In genomic region chr7:133904766-133905165, GRCh38 we compare ENCODE assay signal across 26 cellular contexts.
"Had no signal": no experiment of that assay in that cellular context is flagged by ENCODE, and none has a peak within 500 bp of the region (broad histone marks: within the 10 kb centered on the region; RNA-seq: fewer than 3 reads in every experiment).

No MANE protein-coding gene starts in this region.

- H3K4me3 Mint-ChIP-seq: activated CD4-positive, alpha-beta memory T cell treated with anti-CD3 and anti-CD28 coated beads for 36 hours; activated CD4-positive, alpha-beta T cell treated with anti-CD3 and anti-CD28 coated beads, Interleukin-2, amount 10 ng/mL, durations not matched to agents 7 days and 5 days; activated naive CD8-positive, alpha-beta T cell treated with anti-CD3 and anti-CD28 coated beads for 36 hours; activated T-cell treated with anti-CD3 and anti-CD28 coated beads, Interleukin-2, amount 50 U/mL, for 4 hours; IgD-negative memory B cell; T-helper 17 cell had no signal

- H3K27me3 ChIP-seq: brain microvascular endothelial cell, cardiac muscle cell, SJSA1 had no signal

- H3K27ac Mint-ChIP-seq: activated CD4-positive, alpha-beta memory T cell treated with anti-CD3 and anti-CD28 coated beads for 36 hours; activated CD4-positive, alpha-beta T cell treated with anti-CD3 and anti-CD28 coated beads, Interleukin-2, amount 10 ng/mL, durations not matched to agents 7 days and 5 days; activated naive CD8-positive, alpha-beta T cell treated with anti-CD3 and anti-CD28 coated beads for 36 hours; IgD-negative memory B cell; T-helper 17 cell had no signal

- H3K4me1 Mint-ChIP-seq: activated CD4-positive, alpha-beta T cell treated with anti-CD3 and anti-CD28 coated beads, Interleukin-2, amount 10 ng/mL, durations not matched to agents 7 days and 5 days; activated naive CD8-positive, alpha-beta T cell treated with anti-CD3 and anti-CD28 coated beads for 36 hours; IgD-negative memory B cell; T-helper 17 cell had no signal

- ATAC-seq: activated T-cell treated with anti-CD3 and anti-CD28 coated beads, Interleukin-2, amount 50 U/mL, for 4 hours; PC-3; T-helper 17 cell had no signal

- H3K9me3 Mint-ChIP-seq: activated CD4-positive, alpha-beta memory T cell treated with anti-CD3 and anti-CD28 coated beads for 36 hours; activated naive CD8-positive, alpha-beta T cell treated with anti-CD3 and anti-CD28 coated beads for 36 hours; activated T-cell treated with anti-CD3 and anti-CD28 coated beads, Interleukin-2, amount 50 U/mL, for 4 hours; IgD-negative memory B cell had no signal

- H3K4me3 ChIP-seq: cardiac muscle cell, SJSA1 had no signal

- H3K36me3 ChIP-seq: brain microvascular endothelial cell, cardiac muscle cell, SJSA1 had no signal

- H3K9me3 ChIP-seq: SJSA1 had no signal

- H3K4me1 ChIP-seq: SJSA1 had no signal

- H3K27ac ChIP-seq: brain microvascular endothelial cell, cardiac muscle cell, SJSA1 had no signal

- H3K27me3 Mint-ChIP-seq: activated CD4-positive, alpha-beta memory T cell treated with anti-CD3 and anti-CD28 coated beads for 36 hours; activated CD4-positive, alpha-beta T cell treated with anti-CD3 and anti-CD28 coated beads, Interleukin-2, amount 10 ng/mL, durations not matched to agents 7 days and 5 days; activated naive CD8-positive, alpha-beta T cell treated with anti-CD3 and anti-CD28 coated beads for 36 hours; IgD-negative memory B cell; T-helper 17 cell had no signal

- DNase-seq: activated CD4-positive, alpha-beta memory T cell treated with anti-CD3 and anti-CD28 coated beads for 36 hours; activated CD4-positive, alpha-beta T cell treated with anti-CD3 and anti-CD28 coated beads, Interleukin-2, amount 10 ng/mL, durations not matched to agents 7 days and 5 days; activated CD4-positive, CD25-positive, alpha-beta regulatory T cell; activated CD8-positive, alpha-beta memory T cell treated with anti-CD3 and anti-CD28 coated beads for 24 hours; activated effector memory CD4-positive, alpha-beta T cell treated with anti-CD3 and anti-CD28 coated beads, Interleukin-2, amount 50 U/mL, for 16 hours; activated naive CD4-positive, alpha-beta T cell treated with Interleukin-2 at 50 U/mL for 16 hours; activated naive CD8-positive, alpha-beta T cell treated with anti-CD3 and anti-CD28 coated beads for 36 hours; activated T-cell treated with anti-CD3 and anti-CD28 coated beads, Interleukin-2, amount 50 U/mL, for 4 hours; brain microvascular endothelial cell; KG1; NCI-H1048; NCI-H1417 treated with DMSO at 0.1 percent for 48 hours; NCI-H1694 treated with DMSO at 0.1 percent for 48 hours; NCI-H2171; NCI-H2227 treated with DMSO at 0.1 percent for 48 hours; NCI-H446 treated with DMSO at 0.1 percent for 48 hours; NCI-H524 treated with DMSO at 0.1 percent for 48 hours; NCI-H774; NK-92 treated with Interleukin-12 subunit alpha and Interleukin-12 subunit beta, amount 100 ng/mL, for 24 hours; PC-3; SHP77; T-helper 17 cell; T1000 had no signal
